ENCODE assay signal across 32 cellular contexts in genomic region chr3:52017467-52018065, GRCh38. TPM values are rescaled to one million over a fixed set of nuclear protein-coding genes. Genes with fewer than 3 reads are reported as not detected.
DNase-seq lines count a peak whose midpoint lies in the region; ATAC-seq and TF ChIP-seq lines count a peak whose summit lies in the region.
"Had no signal": no experiment of that assay in that cellular context is flagged by ENCODE, and none has a peak within 500 bp of the region (broad histone marks: within the 10 kb centered on the region; RNA-seq: fewer than 3 reads in every experiment).

No MANE protein-coding gene starts in this region.

- intact Hi-C loops in ascending aorta (cut with DNase I) (loop anchor here (2.0 kb wide), 1 partner anchor 73 kb away; no protein-coding TSS in a partner anchor), head of caudate nucleus (cut with DNase I) (no loop called here), psoas muscle (cut with DNase I) (no loop called here)

- H3K9me2 ChIP-seq in GM23248 (ENCODE audit: insufficient read depth) = no peaks in the 10 kb centered on the region

- no peaks in the 10 kb centered on the region for H3F3A ChIP-seq in GM23248 (ENCODE audit: insufficient read depth)

- H3K27me3 ChIP-seq in GM23248 (replicated peaks; ENCODE audit: insufficient read depth) (no peaks in the 10 kb centered on the region), ascending aorta (no peaks in the 10 kb centered on the region), psoas muscle (ENCODE audit: insufficient read depth in 3 of 3, low read length in 2 of 3) (no peaks in the 10 kb centered on the region), endodermal cell (ENCODE audit: control insufficient read depth, insufficient read depth, low read length, poor library complexity, severe bottlenecking) (no peaks in the 10 kb centered on the region)
- H3K27me3 ChIP-seq: foreskin keratinocyte had no signal

- H3K4me3 ChIP-seq in GM23248 (no peak overlapping the region), ascending aorta (no peak overlapping the region), psoas muscle (no peak overlapping the region), endodermal cell (ENCODE audit: low read length) (no peak overlapping the region)
- H3K4me3 ChIP-seq: GM12878 had no signal

- no peaks in the 10 kb centered on the region for H3K79me2 ChIP-seq in GM23248 (ENCODE audit: insufficient read depth)

- H3K4me1 ChIP-seq in GM23248 (ENCODE audit: insufficient read depth) (no peaks in the 10 kb centered on the region), ascending aorta (peaks cover 28 to 62% of the 10 kb centered on the region in 2 donors), psoas muscle (peaks cover 76% of the 10 kb centered on the region), endodermal cell (ENCODE audit: control insufficient read depth, insufficient read depth, low read length) (no peaks in the 10 kb centered on the region)
- H3K4me1 ChIP-seq: foreskin keratinocyte had no signal

- no peak for TF ChIP-seq CTCF in ascending aorta (IDR thresholded peaks at IDR 0.05)
- TF ChIP-seq CTCF in psoas muscle (IDR thresholded peaks at IDR 0.05) = no peak
- TF ChIP-seq CTCF in mesothelial cell of epicardium (IDR thresholded peaks at IDR 0.05; ENCODE audit: unreplicated experiment) = no peak
- TF ChIP-seq CTCF in endodermal cell (conservative IDR thresholded peaks at IDR 0.05) = no peak

- DNase-seq in GM23248 = peak; percentile 27
- DNase-seq in ascending aorta (ENCODE audit: low spot score in 2 of 2) = no peak
- peak in 24 of 42 donors; percentile 46 to 88 (median 70) for DNase-seq in head of caudate nucleus
- peak; percentile 15 to 77 for DNase-seq in psoas muscle
- no peak for DNase-seq in mesothelial cell of epicardium (ENCODE audit: low spot score in 2 of 2, unreplicated experiment in 2 of 2)
- DNase-seq in OCI-M2 (lab: John Stamatoyannopoulos, UW; ENCODE audit: unreplicated experiment) = no peak
- no peak for DNase-seq in endodermal cell
- DNase-seq: activated CD4-positive, alpha-beta T cell treated with anti-CD3 and anti-CD28 coated beads, Interleukin-2, amount 10 ng/mL, durations not matched to agents 24 days and 14 days; activated naive CD4-positive, alpha-beta T cell treated with anti-CD3 and anti-CD28 coated beads, Interleukin-2, amount 10 ng/mL, durations not matched to agents 7 days and 5 days; activated T-cell treated with anti-CD3 and anti-CD28 coated beads, Interleukin-2, amount 50 U/mL, for 48 hours; amniotic stem cell; Calu3; cerebellar nuclear complex; effector CD4-positive, alpha-beta T cell; foreskin keratinocyte; naive B cell; NCI-H1092 treated with DMSO at 0.1 percent for 48 hours; NCI-H2029; NCI-H2227 treated with DMSO at 0.1 percent for 48 hours; NCI-H748 treated with DMSO at 0.1 percent for 48 hours; retina; stimulated activated CD4-positive, alpha-beta T cell treated with anti-CD3 and anti-CD28 coated beads, Interleukin-4, amount 100 ng/mL, for 24 hours; stimulated activated naive CD4-positive, alpha-beta T cell had no signal

- no peak overlapping the region for H3K27ac Mint-ChIP-seq in mesothelial cell of epicardium
- no peak overlapping the region for H3K27ac Mint-ChIP-seq in endodermal cell
- H3K27ac Mint-ChIP-seq: activated CD4-positive, alpha-beta T cell treated with anti-CD3 and anti-CD28 coated beads, Interleukin-2, amount 10 ng/mL, durations not matched to agents 24 days and 14 days; activated naive CD4-positive, alpha-beta T cell treated with anti-CD3 and anti-CD28 coated beads, Interleukin-2, amount 10 ng/mL, durations not matched to agents 7 days and 5 days; IgD-negative memory B cell; memory B cell; T-helper 2 cell treated with Interferon-gamma antibody and Interleukin-4, amounts not matched to agents 5 μg/mL and 100 μg/mL, for 36 hours had no signal

- H3K27me3 Mint-ChIP-seq in mesothelial cell of epicardium (ENCODE audit: low read depth) = no peaks in the 10 kb centered on the region
- no peaks in the 10 kb centered on the region for H3K27me3 Mint-ChIP-seq in endodermal cell (ENCODE audit: insufficient read depth)
- H3K27me3 Mint-ChIP-seq: activated CD4-positive, alpha-beta T cell treated with anti-CD3 and anti-CD28 coated beads, Interleukin-2, amount 10 ng/mL, durations not matched to agents 24 days and 14 days; IgD-negative memory B cell; memory B cell; naive B cell had no signal

- WGBS in GM23248 (ENCODE audit: low coverage in 1 of 2, low lambda C conversion rate in 2 of 2, missing lambda C conversion rate in 2 of 2), 2 experiments = 68 to 78% methylated on average over 14 of the region's 14 CpGs
- WGBS in psoas muscle, 3 donors = 40 to 68% (median 48%) methylated on average over 14 of the region's 14 CpGs
- WGBS in endodermal cell (ENCODE audit: insufficient coverage in 1 of 2, insufficient read length in 1 of 2), 2 experiments = 88 to 92% methylated on average over 11 to 14 of the region's 14 CpGs

- H3K9me3 Mint-ChIP-seq in mesothelial cell of epicardium (no peaks in the 10 kb centered on the region), endodermal cell (no peaks in the 10 kb centered on the region)
- H3K9me3 Mint-ChIP-seq: activated CD4-positive, alpha-beta T cell treated with anti-CD3 and anti-CD28 coated beads, Interleukin-2, amount 10 ng/mL, durations not matched to agents 24 days and 14 days; activated naive CD4-positive, alpha-beta T cell treated with anti-CD3 and anti-CD28 coated beads, Interleukin-2, amount 10 ng/mL, durations not matched to agents 7 days and 5 days; IgD-negative memory B cell; memory B cell; naive B cell; T-helper 2 cell treated with Interferon-gamma antibody and Interleukin-4, amounts not matched to agents 5 μg/mL and 100 μg/mL, for 36 hours had no signal

- no peak overlapping the region for H2AFZ ChIP-seq in GM23248

- H3K4me3 Mint-ChIP-seq in mesothelial cell of epicardium (no peak overlapping the region), endodermal cell (no peak overlapping the region)
- H3K4me3 Mint-ChIP-seq: activated CD4-positive, alpha-beta T cell treated with anti-CD3 and anti-CD28 coated beads, Interleukin-2, amount 10 ng/mL, durations not matched to agents 24 days and 14 days; activated naive CD4-positive, alpha-beta T cell treated with anti-CD3 and anti-CD28 coated beads, Interleukin-2, amount 10 ng/mL, durations not matched to agents 7 days and 5 days; IgD-negative memory B cell; memory B cell; naive B cell; T-helper 2 cell treated with Interferon-gamma antibody and Interleukin-4, amounts not matched to agents 5 μg/mL and 100 μg/mL, for 36 hours had no signal

- in situ Hi-C loops in GM23248 (cut with MboI) = no loop called here

- H3K36me3 Mint-ChIP-seq in mesothelial cell of epicardium (no peaks in the 10 kb centered on the region), endodermal cell (ENCODE audit: low read depth) (no peaks in the 10 kb centered on the region)
- H3K36me3 Mint-ChIP-seq: activated naive CD4-positive, alpha-beta T cell treated with anti-CD3 and anti-CD28 coated beads, Interleukin-2, amount 10 ng/mL, durations not matched to agents 7 days and 5 days; IgD-negative memory B cell; memory B cell; naive B cell had no signal

- H3K4me1 Mint-ChIP-seq in mesothelial cell of epicardium (peaks cover 20% of the 10 kb centered on the region), endodermal cell (no peaks in the 10 kb centered on the region)
- H3K4me1 Mint-ChIP-seq: activated CD4-positive, alpha-beta T cell treated with anti-CD3 and anti-CD28 coated beads, Interleukin-2, amount 10 ng/mL, durations not matched to agents 24 days and 14 days; activated naive CD4-positive, alpha-beta T cell treated with anti-CD3 and anti-CD28 coated beads, Interleukin-2, amount 10 ng/mL, durations not matched to agents 7 days and 5 days had no signal

- no peak overlapping the region for H3K9ac ChIP-seq in GM23248
- H3K9ac ChIP-seq in endodermal cell (ENCODE audit: extremely low read depth, low read length, poor library complexity, severe bottlenecking) = no peak overlapping the region

- H3K27ac ChIP-seq in GM23248 (no peak overlapping the region), ascending aorta (peak overlapping the region; percentile 91 to 96), psoas muscle (peak overlapping the region; percentile 92), endodermal cell (ENCODE audit: low read depth, low read length) (no peak overlapping the region)
- H3K27ac ChIP-seq: C4-2B, foreskin keratinocyte, VCaP had no signal

- no peaks in the 10 kb centered on the region for H3K36me3 ChIP-seq in GM23248 (ENCODE audit: low read depth)
- no peaks in the 10 kb centered on the region for H3K36me3 ChIP-seq in ascending aorta
- H3K36me3 ChIP-seq in psoas muscle (ENCODE audit: insufficient read depth in 1 of 2, low read depth in 1 of 2) = no peaks in the 10 kb centered on the region
- H3K36me3 ChIP-seq in endodermal cell (ENCODE audit: control insufficient read depth, insufficient read depth, low read length) = no peaks in the 10 kb centered on the region

- no peaks in the 10 kb centered on the region for H4K20me1 ChIP-seq in GM23248 (ENCODE audit: insufficient read depth)

- peak in 3 of 4 donors; percentile 27 to 30 (median 27) for ATAC-seq in psoas muscle
- ATAC-seq in GM21447 (IDR thresholded peaks at IDR 0.05; ENCODE audit: unreplicated experiment) = no peak
- ATAC-seq: foreskin keratinocyte, GM12878, HCT116, SK-N-SH treated with all-trans-retinoic acid at 6 μM for 48 hours had no signal

- H3K9me3 ChIP-seq in GM23248 (ENCODE audit: low read depth) = no peaks in the 10 kb centered on the region
- H3K9me3 ChIP-seq in ascending aorta = no peaks in the 10 kb centered on the region
- H3K9me3 ChIP-seq in psoas muscle = no peaks in the 10 kb centered on the region
- no peaks in the 10 kb centered on the region for H3K9me3 ChIP-seq in endodermal cell (ENCODE audit: control insufficient read depth, low read length)

- no peak overlapping the region for H3K4me2 ChIP-seq in GM23248 (ENCODE audit: unreplicated experiment)

RNA-seq across cellular contexts. Expression of gene RPL29, which starts 21.9 kb away (rescaled TPM):
- 965 and 1,164 TPM in 2 replicates for total RNA-seq in GM23248 (2014; rRNA removed; shearing (Covaris generic))
- 665 and 690 TPM in 2 replicates for polyA plus RNA-seq in GM23248 (2016; fragmentation: Nextera tagmentation; extraction: Ambion mirVana)
- 1,224 TPM for total RNA-seq in ascending aorta
- total RNA-seq in psoas muscle = 1,000 to 10,000 TPM; 1,113 to 1,294 (median 1,226) TPM
- polyA plus RNA-seq in psoas muscle = 1,000 to 10,000 TPM; 2,395 to 2,767 (median 2,598) TPM
- 1,237 to 1,322 TPM (median 1,301 TPM) in 3 replicates for total RNA-seq in mesothelial cell of epicardium
- total RNA-seq in endodermal cell = 1,000 to 10,000 TPM; 1,325 to 1,600 TPM
- polyA plus RNA-seq in endodermal cell (2013, experiment 1 of 2) = 1,775 TPM
- 1,656 TPM for polyA plus RNA-seq in endodermal cell (2013, experiment 2 of 2)

RNA-seq across cellular contexts. Expression of gene ACY1, which starts 34.2 kb away (rescaled TPM):
- total RNA-seq in GM23248 (2014; rRNA removed; shearing (Covaris generic)) = 66.6 and 73.6 TPM in 2 replicates
- polyA plus RNA-seq in GM23248 (2016; fragmentation: Nextera tagmentation; extraction: Ambion mirVana) (35.8 and 38.1 TPM in 2 replicates), psoas muscle (10 to 100 TPM; 19.9 to 59.3 (median 25.8) TPM)
- total RNA-seq in ascending aorta (94.0 TPM), psoas muscle (10 to 100 TPM; 29.4 to 56.5 (median 38.5) TPM), mesothelial cell of epicardium (47.8 to 59.0 TPM (median 58.7 TPM) in 3 replicates), endodermal cell (10 to 100 TPM; 58.2 to 69.4 TPM)
- 26.0 TPM for polyA plus RNA-seq in endodermal cell (2013, experiment 1 of 2)
- polyA plus RNA-seq in endodermal cell (2013, experiment 2 of 2) = 22.8 TPM

RNA-seq across cellular contexts. Expression of gene DUSP7, which starts 38.8 kb away (rescaled TPM):
- 12.4 and 17.7 TPM in 2 replicates for total RNA-seq in GM23248 (2014; rRNA removed; shearing (Covaris generic))
- polyA plus RNA-seq in GM23248 (2016; fragmentation: Nextera tagmentation; extraction: Ambion mirVana) (5.1 and 5.8 TPM in 2 replicates), psoas muscle (10 to 100 TPM in 2 of 3 donors, 1 to 10 TPM in 1; 7.4 to 27.6 (median 15.7) TPM)
- total RNA-seq in ascending aorta (76.5 TPM), psoas muscle (10 to 100 TPM in 3 of 4 donors, 1 to 10 TPM in 1; 9.7 to 31.9 (median 17.1) TPM), mesothelial cell of epicardium (32.0 to 34.6 TPM (median 32.2 TPM) in 3 replicates), endodermal cell (10 to 100 TPM; 14.2 to 16.7 TPM)
- polyA plus RNA-seq in endodermal cell (2013, experiment 1 of 2) = 11.4 TPM
- 9.9 TPM for polyA plus RNA-seq in endodermal cell (2013, experiment 2 of 2)

RNA-seq across cellular contexts. Expression of gene ABHD14A, which starts 42.7 kb away (rescaled TPM):
- 33.1 and 37.9 TPM in 2 replicates for total RNA-seq in GM23248 (2014; rRNA removed; shearing (Covaris generic))
- polyA plus RNA-seq in GM23248 (2016; fragmentation: Nextera tagmentation; extraction: Ambion mirVana) (33.0 and 35.5 TPM in 2 replicates), psoas muscle (10 to 100 TPM; 26.4 to 40.6 (median 29.1) TPM)
- total RNA-seq in ascending aorta (37.4 TPM), psoas muscle (10 to 100 TPM; 11.2 to 22.9 (median 15.4) TPM), mesothelial cell of epicardium (13.7 to 15.5 TPM (median 14.8 TPM) in 3 replicates), endodermal cell (10 to 100 TPM in 1 of 2 donors, 1 to 10 TPM in 1; 9.6 to 10.1 TPM)
- 14.9 TPM for polyA plus RNA-seq in endodermal cell (2013, experiment 1 of 2)
- 15.1 TPM for polyA plus RNA-seq in endodermal cell (2013, experiment 2 of 2)

RNA-seq across cellular contexts. Expression of gene ABHD14B, which starts 43.7 kb away (rescaled TPM):
- 60.3 and 60.4 TPM in 2 replicates for total RNA-seq in GM23248 (2014; rRNA removed; shearing (Covaris generic))
- 64.9 and 70.9 TPM in 2 replicates for polyA plus RNA-seq in GM23248 (2016; fragmentation: Nextera tagmentation; extraction: Ambion mirVana)
- 46.1 TPM for total RNA-seq in ascending aorta
- 10 to 100 TPM in 3 of 4 donors, 1 to 10 TPM in 1; 9.5 to 15.9 (median 15.5) TPM for total RNA-seq in psoas muscle
- 10 to 100 TPM; 11.7 to 24.8 (median 12.3) TPM for polyA plus RNA-seq in psoas muscle
- total RNA-seq in mesothelial cell of epicardium = 25.9 to 27.2 TPM (median 26.0 TPM) in 3 replicates
- 10 to 100 TPM; 11.4 to 12.9 TPM for total RNA-seq in endodermal cell
- 10.4 TPM for polyA plus RNA-seq in endodermal cell (2013, experiment 1 of 2)
- 8.6 TPM for polyA plus RNA-seq in endodermal cell (2013, experiment 2 of 2)

Comparison
In these comparisons a context has a peak if more than half of its experiments do, and no peak if none do; other contexts are left out.
1. DNase-seq: peak in GM23248 (single experiment), head of caudate nucleus (24 of 42) and psoas muscle (2 of 2); none in ascending aorta (0 of 2), mesothelial cell of epicardium (0 of 2), OCI-M2 (single experiment) and endodermal cell (single experiment).
2. H3K27ac ChIP-seq: peak in ascending aorta (2 of 2) and psoas muscle (single experiment); none in GM23248 (single experiment) and endodermal cell (single experiment).